ENCODE assay signal across 1 cellular context in genomic region chr1:151399890-151400235, GRCh38.
A peak's percentile ranks its signal among the peaks of the same experiment; 100 is the strongest.
TF ChIP-seq lines count a peak whose summit lies in the region.

No MANE protein-coding gene starts in this region.

TF ChIP-seq in HepG2, 621 proteins besides CTCF, POLR2A, EP300 and RAD21 (continues in another document):
- TF ChIP-seq ATF7-NPFF (CRISPR knock-in tag; IDR thresholded peaks at IDR 0.05; ENCODE audit: low read depth) (0 out of 2 replicates have a peak, but pooled peaks have one; percentile 3), RXRA (CRISPR knock-in tag; IDR thresholded peaks at IDR 0.05) (no peak), ZNF224 (CRISPR knock-in tag; IDR thresholded peaks at IDR 0.05) (0 out of 2 replicates have a peak, but pooled peaks have one; percentile 3), NCOA5 (CRISPR knock-in tag; IDR thresholded peaks at IDR 0.05) (no peak), ZMYM3 (CRISPR knock-in tag; IDR thresholded peaks at IDR 0.05) (no peak), ZNF691 (CRISPR knock-in tag; IDR thresholded peaks at IDR 0.05; ENCODE audit: borderline replicate concordance, low read depth) (no peak), ZSCAN25 (CRISPR knock-in tag; IDR thresholded peaks at IDR 0.05) (no peak), ZNF709 (CRISPR knock-in tag; IDR thresholded peaks at IDR 0.05) (no peak), ZNF580 (CRISPR knock-in tag; IDR thresholded peaks at IDR 0.05; ENCODE audit: borderline replicate concordance, low read depth) (0 out of 2 replicates have a peak, but pooled peaks have one; percentile 7), KLF16 (CRISPR knock-in tag; IDR thresholded peaks at IDR 0.05) (no peak), ZNF576 (CRISPR knock-in tag; IDR thresholded peaks at IDR 0.05) (no peak), ZNF652 (CRISPR knock-in tag; IDR thresholded peaks at IDR 0.05; ENCODE audit: borderline replicate concordance, low read depth) (no peak), PAWR (CRISPR knock-in tag; IDR thresholded peaks at IDR 0.05; ENCODE audit: borderline replicate concordance) (no peak), SCMH1 (CRISPR knock-in tag; IDR thresholded peaks at IDR 0.05; ENCODE audit: borderline replicate concordance) (no peak), ZNF605 (CRISPR knock-in tag; IDR thresholded peaks at IDR 0.05) (peak; percentile 23; the same call in 1 of the 2 replicates), CCAR2 (optimal IDR thresholded peaks at IDR 0.05; ENCODE audit: low read depth, low read length) (no peak), HIVEP1 (CRISPR knock-in tag; IDR thresholded peaks at IDR 0.05) (no peak), IRF1 (CRISPR knock-in tag; IDR thresholded peaks at IDR 0.05; ENCODE audit: low read depth) (no peak), PPARG (CRISPR knock-in tag; conservative IDR thresholded peaks at IDR 0.05) (no peak), ZFP91 (CRISPR knock-in tag; IDR thresholded peaks at IDR 0.05; ENCODE audit: borderline replicate concordance) (no peak), MLXIP (CRISPR knock-in tag; IDR thresholded peaks at IDR 0.05; ENCODE audit: borderline replicate concordance) (no peak), CBX2 (IDR thresholded peaks at IDR 0.05; ENCODE audit: low read depth, low read length) (no peak), CBX2 (CRISPR knock-in tag; IDR thresholded peaks at IDR 0.05; ENCODE audit: low read depth) (no peak), NFE2L2 (IDR thresholded peaks at IDR 0.05; ENCODE audit: low read length) (no peak), ZNF7 (CRISPR knock-in tag; IDR thresholded peaks at IDR 0.05) (no peak), ZNF724P (CRISPR knock-in tag; IDR thresholded peaks at IDR 0.05; ENCODE audit: borderline replicate concordance) (no peak), REPIN1 (CRISPR knock-in tag; IDR thresholded peaks at IDR 0.05; ENCODE audit: borderline replicate concordance, low read depth) (0 out of 2 replicates have a peak, but pooled peaks have one; percentile 2), ZNF761 (CRISPR knock-in tag; conservative IDR thresholded peaks at IDR 0.05) (no peak), SUZ12 (IDR thresholded peaks at IDR 0.05; ENCODE audit: low read depth, low read length) (no peak), ZNF501 (CRISPR knock-in tag; IDR thresholded peaks at IDR 0.05) (no peak; the same call in 1 of the 2 replicates), SMYD3 (CRISPR knock-in tag; IDR thresholded peaks at IDR 0.05) (no peak), ZNF337 (CRISPR knock-in tag; IDR thresholded peaks at IDR 0.05; ENCODE audit: borderline replicate concordance, low read depth) (peak; percentile 14; the same call in 1 of the 2 replicates), ZBTB38 (CRISPR knock-in tag; IDR thresholded peaks at IDR 0.05) (no peak), BHLHE40 (IDR thresholded peaks at IDR 0.05; ENCODE audit: low read length) (no peak), PRDM15 (CRISPR knock-in tag; IDR thresholded peaks at IDR 0.05) (no peak), IKZF1 (IDR thresholded peaks at IDR 0.05) (no peak), ZNF318 (CRISPR knock-in tag; IDR thresholded peaks at IDR 0.05) (no peak), SOX5 (CRISPR knock-in tag; IDR thresholded peaks at IDR 0.05; ENCODE audit: borderline replicate concordance) (no peak), TAF15 (IDR thresholded peaks at IDR 0.05; ENCODE audit: low read depth, low read length, poor library complexity, severe bottlenecking) (no peak), UBTF (CRISPR knock-in tag; IDR thresholded peaks at IDR 0.05) (peak; percentile 10; the same call in 1 of the 2 replicates)
